1 cellular context compared by ENCODE assay signal in genomic region chr17:81924557-81925532, GRCh38.
TF ChIP-seq lines count a peak whose summit lies in the region.

No MANE protein-coding gene starts in this region.

TF ChIP-seq in IMR-90, 13 proteins besides CTCF, POLR2A, EP300 and RAD21:
- TF ChIP-seq MAZ (IDR thresholded peaks at IDR 0.05; ENCODE audit: borderline replicate concordance, low read depth, low read length), result no peak
- 0 out of 2 replicates have a peak, but pooled peaks have one; percentile 54 for TF ChIP-seq MAFK (IDR thresholded peaks at IDR 0.05; ENCODE audit: low read depth, low read length)
TF ChIP-seq in IMR-90: peak in this region for 1.
